In the genomic region with DNA sequence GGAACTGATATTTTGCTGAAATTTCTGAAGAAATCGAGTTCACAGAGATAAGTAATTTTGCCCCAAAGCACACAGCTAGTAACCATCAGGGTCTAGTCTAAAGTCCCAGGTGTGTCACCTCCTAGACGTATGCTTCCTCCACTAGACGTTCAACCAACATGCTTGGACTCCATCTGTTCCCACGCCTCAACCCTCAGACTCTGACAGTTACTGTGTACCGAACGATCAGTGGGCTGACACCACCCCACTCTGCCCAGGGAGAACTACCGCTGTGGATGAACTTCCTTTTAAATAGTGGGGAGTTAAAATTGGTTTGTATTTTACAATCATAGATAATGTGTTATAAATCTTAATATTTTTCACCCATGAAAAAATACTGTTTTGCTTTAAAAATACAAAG, we compare ENCODE assay signal across 32 cellular contexts.
"Had no signal": no experiment of that assay in that cellular context is flagged by ENCODE, and none has a peak within 500 bp of the region (broad histone marks: within the 10 kb centered on the region; RNA-seq: fewer than 3 reads in every experiment).

No MANE protein-coding gene starts in this region.

- FAIRE-seq: frontal cortex, TTC549 had no signal

- H3K27me3 ChIP-seq: ascending aorta, breast epithelium, cardiac muscle cell, colonic mucosa had no signal

- H3K4me1 Mint-ChIP-seq: activated CD4-positive, alpha-beta memory T cell treated with anti-CD3 and anti-CD28 coated beads, Interleukin-2, amount 10 ng/mL, durations not matched to agents 7 days and 5 days had no signal

- H3K27ac Mint-ChIP-seq: activated CD4-positive, alpha-beta memory T cell treated with anti-CD3 and anti-CD28 coated beads, Interleukin-2, amount 10 ng/mL, durations not matched to agents 7 days and 5 days; activated CD4-positive, alpha-beta T cell treated with anti-CD3 and anti-CD28 coated beads, Interleukin-2, amount 10 ng/mL, durations not matched to agents 7 days and 5 days; activated naive CD4-positive, alpha-beta T cell treated with anti-CD3 and anti-CD28 coated beads, Interleukin-2, amount 10 ng/mL, durations not matched to agents 7 days and 5 days; activated naive CD4-positive, alpha-beta T cell treated with anti-CD3 and anti-CD28 coated beads, Interleukin-2, amount 50 U/mL, for 72 hours; activated naive CD8-positive, alpha-beta T cell treated with anti-CD3 and anti-CD28 coated beads, Interleukin-2, amount 10 ng/mL, durations not matched to agents 7 days and 5 days; activated T-cell treated with anti-CD3 and anti-CD28 coated beads, Interleukin-2, amount 50 U/mL, for 24 hours; activated T-cell treated with anti-CD3 and anti-CD28 coated beads, Interleukin-2, amount 50 U/mL, for 72 hours; brain; endodermal cell; WTC11 had no signal

- H3K9me3 ChIP-seq: ascending aorta, breast epithelium, colonic mucosa had no signal

- H3K27ac ChIP-seq: ascending aorta, breast epithelium, cardiac muscle cell, colonic mucosa, dorsolateral prefrontal cortex, VCaP had no signal

- H3K36me3 ChIP-seq: ascending aorta, breast epithelium, cardiac muscle cell, colonic mucosa had no signal

- H3K9me3 Mint-ChIP-seq: activated CD4-positive, alpha-beta memory T cell treated with anti-CD3 and anti-CD28 coated beads, Interleukin-2, amount 10 ng/mL, durations not matched to agents 7 days and 5 days; activated T-cell treated with anti-CD3 and anti-CD28 coated beads, Interleukin-2, amount 50 U/mL, for 72 hours; endodermal cell had no signal

- H3K36me3 Mint-ChIP-seq: activated naive CD4-positive, alpha-beta T cell treated with anti-CD3 and anti-CD28 coated beads, Interleukin-2, amount 10 ng/mL, durations not matched to agents 7 days and 5 days; activated naive CD8-positive, alpha-beta T cell treated with anti-CD3 and anti-CD28 coated beads, Interleukin-2, amount 10 ng/mL, durations not matched to agents 7 days and 5 days; brain; WTC11 had no signal

- H3K4me3 Mint-ChIP-seq: activated CD4-positive, alpha-beta memory T cell treated with anti-CD3 and anti-CD28 coated beads, Interleukin-2, amount 10 ng/mL, durations not matched to agents 7 days and 5 days; activated CD4-positive, alpha-beta T cell treated with anti-CD3 and anti-CD28 coated beads, Interleukin-2, amount 10 ng/mL, durations not matched to agents 7 days and 5 days; activated naive CD4-positive, alpha-beta T cell treated with anti-CD3 and anti-CD28 coated beads, Interleukin-2, amount 10 ng/mL, durations not matched to agents 7 days and 5 days; activated naive CD8-positive, alpha-beta T cell treated with anti-CD3 and anti-CD28 coated beads, Interleukin-2, amount 10 ng/mL, durations not matched to agents 7 days and 5 days; activated T-cell treated with anti-CD3 and anti-CD28 coated beads, Interleukin-2, amount 50 U/mL, for 24 hours; activated T-cell treated with anti-CD3 and anti-CD28 coated beads, Interleukin-2, amount 50 U/mL, for 72 hours; brain; endodermal cell; WTC11 had no signal

- H3K27me3 Mint-ChIP-seq: activated naive CD8-positive, alpha-beta T cell treated with anti-CD3 and anti-CD28 coated beads, Interleukin-2, amount 10 ng/mL, durations not matched to agents 7 days and 5 days; activated T-cell treated with anti-CD3 and anti-CD28 coated beads, Interleukin-2, amount 50 U/mL, for 24 hours had no signal

- H3K4me3 ChIP-seq: ascending aorta, breast epithelium, cardiac muscle cell, colonic mucosa, dorsolateral prefrontal cortex had no signal

- DNase-seq: activated CD4-positive, alpha-beta memory T cell treated with anti-CD3 and anti-CD28 coated beads, Interleukin-2, amount 10 ng/mL, durations not matched to agents 7 days and 5 days; activated CD4-positive, alpha-beta T cell treated with anti-CD3 and anti-CD28 coated beads for 1 hour; activated CD4-positive, alpha-beta T cell treated with anti-CD3 and anti-CD28 coated beads for 4 hours; activated CD4-positive, alpha-beta T cell treated with anti-CD3 and anti-CD28 coated beads, Interleukin-2, amount 10 ng/mL, durations not matched to agents 7 days and 5 days; activated CD4-positive, alpha-beta T cell treated with anti-CD3 and anti-CD28 coated beads, Interleukin-2, amount 50 U/mL, for 4 hours; activated CD8-positive, alpha-beta memory T cell treated with anti-CD3 and anti-CD28 coated beads, Interleukin-2, amount 50 U/mL, for 48 hours; activated gamma-delta T cell; activated naive CD4-positive, alpha-beta T cell; activated naive CD4-positive, alpha-beta T cell treated with anti-CD3 and anti-CD28 coated beads, Interleukin-2, amount 10 ng/mL, durations not matched to agents 7 days and 5 days; activated naive CD8-positive, alpha-beta T cell treated with anti-CD3 and anti-CD28 coated beads, Interleukin-2, amount 10 ng/mL, durations not matched to agents 7 days and 5 days; activated T-cell treated with anti-CD3 and anti-CD28 coated beads for 4 hours; activated T-cell treated with anti-CD3 and anti-CD28 coated beads, Interleukin-2, amount 50 U/mL, for 24 hours; activated T-cell treated with anti-CD3 and anti-CD28 coated beads, Interleukin-2, amount 50 U/mL, for 72 hours; central memory CD4-positive, alpha-beta T cell; cerebellar nuclear complex; colonic mucosa; dorsolateral prefrontal cortex; effector memory CD4-positive, alpha-beta T cell; foreskin fibroblast; hippocampal formation; T-helper 2 cell had no signal

- H3K4me1 ChIP-seq: ascending aorta, breast epithelium, colonic mucosa had no signal

- ATAC-seq: activated naive CD4-positive, alpha-beta T cell treated with anti-CD3 and anti-CD28 coated beads, Interleukin-2, amount 50 U/mL, for 72 hours; esophagus mucosa; WTC11 had no signal
